In the genomic region with DNA sequence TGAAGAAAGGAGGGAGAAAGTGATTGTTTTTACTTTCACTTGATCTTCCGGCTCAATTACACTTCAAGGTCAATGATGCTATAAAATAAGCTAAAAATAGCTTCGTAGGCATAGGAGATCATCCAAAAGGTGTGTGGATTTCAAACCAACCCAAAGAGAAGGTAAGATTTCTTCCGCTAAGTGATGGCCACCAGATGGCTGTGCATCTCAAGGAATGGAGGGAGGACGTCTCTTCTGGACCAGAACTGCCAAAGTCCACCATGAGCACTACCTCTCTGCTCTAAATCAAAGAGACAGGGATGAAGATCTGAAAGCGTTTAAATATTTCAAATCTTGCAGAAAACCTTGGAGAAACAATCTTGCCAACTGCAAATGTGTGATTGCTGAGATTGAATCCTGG, we compare ENCODE assay signal across 8 cellular contexts.
DNase-seq lines count a peak whose midpoint lies in the region; ATAC-seq, FAIRE-seq and TF ChIP-seq lines count a peak whose summit lies in the region.

No MANE protein-coding gene starts in this region.

- peak; percentile 71 for TF ChIP-seq RAD21 in Ishikawa (IDR thresholded peaks at IDR 0.05; ENCODE audit: low read depth)

- intact Hi-C loops in heart right ventricle (cut with DNase I) (loop anchor here in 1 of 10 donors (5.0 kb wide), 1 partner anchor 307 kb away; no protein-coding TSS in a partner anchor), left cardiac atrium (cut with DNase I) (loop anchor here in 1 of 2 donors (10.0 kb wide), 1 partner anchor 509 kb away; no protein-coding TSS in a partner anchor)

- ATAC-seq in heart right ventricle: no peak
- no peak for ATAC-seq in left cardiac atrium
- no peak for ATAC-seq in GM19324 (IDR thresholded peaks at IDR 0.05; ENCODE audit: low FRiP score, unreplicated experiment)

- H3K4me1 ChIP-seq in heart right ventricle (no peaks in the 10 kb centered on the region), small intestine (ENCODE audit: control insufficient read depth in 2 of 2, insufficient read depth in 1 of 2, low read depth in 1 of 2, low read length in 1 of 2) (no peaks in the 10 kb centered on the region)

- in situ Hi-C loops in astrocyte of the spinal cord (cut with HindIII; ENCODE audit: low sequenced_read_pairs): no loop called here

- no peaks in the 10 kb centered on the region for H3K9me3 ChIP-seq in heart right ventricle
- H3K9me3 ChIP-seq in small intestine (ENCODE audit: control insufficient read depth, low read depth): no peaks in the 10 kb centered on the region

- no peak for FAIRE-seq in small intestine (lab: Jason Lieb, UNC)

- H3K27ac ChIP-seq in heart right ventricle (no peak overlapping the region), small intestine (ENCODE audit: low read depth in 1 of 2, low read length in 1 of 2) (no peak overlapping the region)

- DNase-seq in heart right ventricle (no peak), left cardiac atrium (no peak), astrocyte of the spinal cord (ENCODE audit: low read depth, low spot score) (peak; percentile 29), small intestine (peak; percentile 52), NCI-H2081 treated with DMSO at 0.1 percent for 48 hours (lab: John Stamatoyannopoulos, UW) (no peak), ureter (ENCODE audit: low spot score) (no peak)

- H3K36me3 ChIP-seq in heart right ventricle (no peaks in the 10 kb centered on the region), small intestine (ENCODE audit: control insufficient read depth in 2 of 2, insufficient read depth in 2 of 2, low read length in 2 of 2) (no peaks in the 10 kb centered on the region)

- TF ChIP-seq EP300 in Ishikawa (IDR thresholded peaks at IDR 0.05; ENCODE audit: borderline replicate concordance): no peak

- peak in 6 of 9 donors; percentile 11 to 68 (median 40) for TF ChIP-seq CTCF in heart right ventricle (IDR thresholded peaks at IDR 0.05)
- TF ChIP-seq CTCF in astrocyte of the spinal cord (IDR thresholded peaks at IDR 0.05; ENCODE audit: low read depth, low read length): peak; percentile 55

- H3K4me3 ChIP-seq in heart right ventricle (no peak overlapping the region), astrocyte of the spinal cord (ENCODE audit: low read depth, low read length) (no peak overlapping the region), small intestine (ENCODE audit: low read depth in 1 of 2, low read length in 2 of 2) (no peak overlapping the region)

- 42 to 78% methylated on average over 5 of the region's 5 CpGs for WGBS in heart right ventricle, 2 donors
- 39 to 49% (median 42%) methylated on average over 5 of the region's 5 CpGs for WGBS in small intestine, 3 donors

- H3K27me3 ChIP-seq in heart right ventricle: no peaks in the 10 kb centered on the region
- no peaks in the 10 kb centered on the region for H3K27me3 ChIP-seq in small intestine (ENCODE audit: control insufficient read depth in 2 of 2, insufficient read depth in 2 of 2, low read length in 2 of 2)

TF ChIP-seq in Ishikawa, 13 proteins besides CTCF, POLR2A, EP300 and RAD21:
- TF ChIP-seq, protein P1, sequence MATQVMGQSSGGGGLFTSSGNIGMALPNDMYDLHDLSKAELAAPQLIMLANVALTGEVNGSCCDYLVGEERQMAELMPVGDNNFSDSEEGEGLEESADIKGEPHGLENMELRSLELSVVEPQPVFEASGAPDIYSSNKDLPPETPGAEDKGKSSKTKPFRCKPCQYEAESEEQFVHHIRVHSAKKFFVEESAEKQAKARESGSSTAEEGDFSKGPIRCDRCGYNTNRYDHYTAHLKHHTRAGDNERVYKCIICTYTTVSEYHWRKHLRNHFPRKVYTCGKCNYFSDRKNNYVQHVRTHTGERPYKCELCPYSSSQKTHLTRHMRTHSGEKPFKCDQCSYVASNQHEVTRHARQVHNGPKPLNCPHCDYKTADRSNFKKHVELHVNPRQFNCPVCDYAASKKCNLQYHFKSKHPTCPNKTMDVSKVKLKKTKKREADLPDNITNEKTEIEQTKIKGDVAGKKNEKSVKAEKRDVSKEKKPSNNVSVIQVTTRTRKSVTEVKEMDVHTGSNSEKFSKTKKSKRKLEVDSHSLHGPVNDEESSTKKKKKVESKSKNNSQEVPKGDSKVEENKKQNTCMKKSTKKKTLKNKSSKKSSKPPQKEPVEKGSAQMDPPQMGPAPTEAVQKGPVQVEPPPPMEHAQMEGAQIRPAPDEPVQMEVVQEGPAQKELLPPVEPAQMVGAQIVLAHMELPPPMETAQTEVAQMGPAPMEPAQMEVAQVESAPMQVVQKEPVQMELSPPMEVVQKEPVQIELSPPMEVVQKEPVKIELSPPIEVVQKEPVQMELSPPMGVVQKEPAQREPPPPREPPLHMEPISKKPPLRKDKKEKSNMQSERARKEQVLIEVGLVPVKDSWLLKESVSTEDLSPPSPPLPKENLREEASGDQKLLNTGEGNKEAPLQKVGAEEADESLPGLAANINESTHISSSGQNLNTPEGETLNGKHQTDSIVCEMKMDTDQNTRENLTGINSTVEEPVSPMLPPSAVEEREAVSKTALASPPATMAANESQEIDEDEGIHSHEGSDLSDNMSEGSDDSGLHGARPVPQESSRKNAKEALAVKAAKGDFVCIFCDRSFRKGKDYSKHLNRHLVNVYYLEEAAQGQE (IDR thresholded peaks at IDR 0.05; ENCODE audit: low read depth): no peak
- TF ChIP-seq YY1 (IDR thresholded peaks at IDR 0.05; ENCODE audit: low read depth) (no peak), TCF12 (IDR thresholded peaks at IDR 0.05; ENCODE audit: low read depth) (no peak)
- TF ChIP-seq, protein P2, sequence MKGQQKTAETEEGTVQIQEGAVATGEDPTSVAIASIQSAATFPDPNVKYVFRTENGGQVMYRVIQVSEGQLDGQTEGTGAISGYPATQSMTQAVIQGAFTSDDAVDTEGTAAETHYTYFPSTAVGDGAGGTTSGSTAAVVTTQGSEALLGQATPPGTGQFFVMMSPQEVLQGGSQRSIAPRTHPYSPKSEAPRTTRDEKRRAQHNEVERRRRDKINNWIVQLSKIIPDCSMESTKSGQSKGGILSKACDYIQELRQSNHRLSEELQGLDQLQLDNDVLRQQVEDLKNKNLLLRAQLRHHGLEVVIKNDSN (IDR thresholded peaks at IDR 0.05): no peak

Comparison
In these comparisons a context has a peak if more than half of its experiments do, and no peak if none do; other contexts are left out.
1. DNase-seq: peak in astrocyte of the spinal cord (single experiment) and small intestine (single experiment); none in heart right ventricle (0 of 2), left cardiac atrium (single experiment), NCI-H2081 treated with DMSO at 0.1 percent for 48 hours (single experiment) and ureter (single experiment).